9 cellular contexts compared by ENCODE assay signal in the genomic region with DNA sequence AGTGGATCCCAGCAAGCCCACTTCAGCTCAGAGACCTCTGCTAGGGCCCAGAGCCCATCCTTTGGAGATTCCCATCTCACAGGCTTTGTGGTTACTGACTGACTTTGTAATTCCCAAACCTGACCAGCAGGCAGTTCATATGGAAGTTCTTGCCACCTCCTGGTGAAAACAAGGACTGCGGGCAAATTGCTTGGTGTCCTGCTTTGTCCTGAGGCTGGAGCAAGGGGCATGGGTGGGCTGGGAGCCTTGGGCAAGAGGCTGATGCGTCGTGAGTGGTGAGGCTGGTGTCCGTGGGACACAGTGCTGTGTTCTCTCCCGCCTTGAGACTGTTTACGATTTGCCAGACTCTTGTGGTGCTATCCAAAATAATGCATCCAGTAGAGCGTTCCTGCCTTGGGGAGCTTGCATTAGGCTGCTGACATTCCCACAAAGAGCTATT.
A peak's percentile ranks its signal among the peaks of the same experiment; 100 is the strongest.
DNase-seq lines count a peak whose midpoint lies in the region; ATAC-seq and TF ChIP-seq lines count a peak whose summit lies in the region.
"Had no signal": no experiment of that assay in that cellular context is flagged by ENCODE, and none has a peak within 500 bp of the region (broad histone marks: within the 10 kb centered on the region; RNA-seq: fewer than 3 reads in every experiment).

No MANE protein-coding gene starts in this region.

- POLR2A ChIA-PET in activated CD4-positive, alpha-beta T cell treated with anti-CD3 and anti-CD28 coated beads for 36 hours (lab: Charles Lee), result no interaction called here

- DNase-seq in activated CD4-positive, alpha-beta T cell treated with anti-CD3 and anti-CD28 coated beads for 36 hours, result peak; percentile 37
- DNase-seq in activated CD4-positive, alpha-beta T cell treated with anti-CD3 and anti-CD28 coated beads, Interleukin-2, amount 50 U/mL, for 1 hour, result no peak
- DNase-seq in NCI-H2227 treated with DMSO at 0.1 percent for 48 hours (lab: John Stamatoyannopoulos, UW), result peak; percentile 30
- no peak for DNase-seq in breast epithelium (ENCODE audit: low spot score in 2 of 2)
- DNase-seq in upper lobe of left lung, result peak in 1 of 2 donors; percentile 59
- no peak for DNase-seq in inferior parietal cortex (ENCODE audit: extremely low spot score)

- WGBS in upper lobe of left lung, 2 donors, result 77 to 88% methylated on average over 2 to 7 of the region's 7 CpGs

- H3K27me3 Mint-ChIP-seq in activated CD4-positive, alpha-beta T cell treated with anti-CD3 and anti-CD28 coated beads for 36 hours, result no peaks in the 10 kb centered on the region
- H3K27me3 Mint-ChIP-seq: activated naive CD4-positive, alpha-beta T cell treated with anti-CD3 and anti-CD28 coated beads, Interleukin-2, amount 50 U/mL, for 24 hours had no signal

- H3K27ac ChIP-seq in breast epithelium (peak overlapping the region; percentile 87 to 88), layer of hippocampus (ENCODE audit: low read depth, low read length) (peak overlapping the region; percentile 64), upper lobe of left lung (peak overlapping the region; percentile 88 to 96 (median 94))

- H3K36me3 ChIP-seq in breast epithelium (no peaks in the 10 kb centered on the region), upper lobe of left lung (no peaks in the 10 kb centered on the region)

- peaks cover 50% of the 10 kb centered on the region for H3K4me1 Mint-ChIP-seq in activated CD4-positive, alpha-beta T cell treated with anti-CD3 and anti-CD28 coated beads for 36 hours

- H3K27me3 ChIP-seq in breast epithelium, result no peaks in the 10 kb centered on the region
- H3K27me3 ChIP-seq in layer of hippocampus (ENCODE audit: control insufficient read depth, insufficient read depth, low read length), result no peaks in the 10 kb centered on the region
- no peaks in the 10 kb centered on the region for H3K27me3 ChIP-seq in upper lobe of left lung

- TF ChIP-seq CTCF in breast epithelium (IDR thresholded peaks at IDR 0.05), result peak; percentile 41 to 70 (median 63)
- TF ChIP-seq CTCF in upper lobe of left lung (IDR thresholded peaks at IDR 0.05), result peak; percentile 51 to 77 (median 68)

- intact Hi-C loops in activated CD4-positive, alpha-beta T cell treated with anti-CD3 and anti-CD28 coated beads for 36 hours (cut with DNase I, micrococcal nuclease), result loop anchor here in 1 of 2 experiments (10.0 kb wide), 1 partner anchor 108 kb away; the partner anchor contains the start of gene IRF2BPL
- intact Hi-C loops in breast epithelium (cut with DNase I; ENCODE audit: low total_unique reads), result loop anchor here (1.0 to 10.0 kb wide), 2 partner anchors 109 to 138 kb away; no protein-coding TSS in a partner anchor

- H3K4me1 ChIP-seq in breast epithelium (peaks cover 24 to 40% of the 10 kb centered on the region in 2 donors), upper lobe of left lung (peaks cover 59 to 71% (median 61%) of the 10 kb centered on the region in 4 donors)

- H3K36me3 Mint-ChIP-seq in activated CD4-positive, alpha-beta T cell treated with anti-CD3 and anti-CD28 coated beads for 36 hours (ENCODE audit: low read depth), result no peaks in the 10 kb centered on the region
- H3K36me3 Mint-ChIP-seq: activated naive CD4-positive, alpha-beta T cell treated with anti-CD3 and anti-CD28 coated beads, Interleukin-2, amount 50 U/mL, for 24 hours had no signal

- no peaks in the 10 kb centered on the region for H3K9me3 ChIP-seq in breast epithelium
- H3K9me3 ChIP-seq in upper lobe of left lung, result no peaks in the 10 kb centered on the region

- H3K9me3 Mint-ChIP-seq in activated CD4-positive, alpha-beta T cell treated with anti-CD3 and anti-CD28 coated beads for 36 hours (ENCODE audit: low read depth), result no peaks in the 10 kb centered on the region
- H3K9me3 Mint-ChIP-seq: activated naive CD4-positive, alpha-beta T cell treated with anti-CD3 and anti-CD28 coated beads, Interleukin-2, amount 50 U/mL, for 24 hours had no signal

- CTCF ChIA-PET in activated CD4-positive, alpha-beta T cell treated with anti-CD3 and anti-CD28 coated beads for 36 hours (lab: Charles Lee), result interaction anchor here (0.6 to 5.1 kb wide), 17 partner anchors 12 to 576 kb away, joined by 3 to 33 read pairs (median 4); no protein-coding TSS in a partner anchor

- no peak overlapping the region for H3K4me3 ChIP-seq in breast epithelium
- H3K4me3 ChIP-seq in upper lobe of left lung, result no peak overlapping the region

- TF ChIP-seq POLR2A in breast epithelium (IDR thresholded peaks at IDR 0.05) (no peak), upper lobe of left lung (IDR thresholded peaks at IDR 0.05) (no peak)

- H3K4me3 Mint-ChIP-seq in activated CD4-positive, alpha-beta T cell treated with anti-CD3 and anti-CD28 coated beads for 36 hours, result no peak overlapping the region
- H3K4me3 Mint-ChIP-seq: activated naive CD4-positive, alpha-beta T cell treated with anti-CD3 and anti-CD28 coated beads, Interleukin-2, amount 50 U/mL, for 24 hours had no signal

- no peak for TF ChIP-seq EP300 in upper lobe of left lung (IDR thresholded peaks at IDR 0.05)

- no peak for ATAC-seq in activated CD4-positive, alpha-beta T cell treated with anti-CD3 and anti-CD28 coated beads for 36 hours
- ATAC-seq in upper lobe of left lung (ENCODE audit: low FRiP score in 2 of 2) (no peak), GM18519 (IDR thresholded peaks at IDR 0.05; ENCODE audit: low FRiP score, unreplicated experiment) (no peak)

- no peak overlapping the region for H3K27ac Mint-ChIP-seq in activated CD4-positive, alpha-beta T cell treated with anti-CD3 and anti-CD28 coated beads for 36 hours
- H3K27ac Mint-ChIP-seq: activated naive CD4-positive, alpha-beta T cell treated with anti-CD3 and anti-CD28 coated beads, Interleukin-2, amount 50 U/mL, for 24 hours had no signal

Comparison
In these comparisons a context has a peak if more than half of its experiments do, and no peak if none do; other contexts are left out.
1. DNase-seq: peak in activated CD4-positive, alpha-beta T cell treated with anti-CD3 and anti-CD28 coated beads for 36 hours (single experiment) and NCI-H2227 treated with DMSO at 0.1 percent for 48 hours (single experiment); none in activated CD4-positive, alpha-beta T cell treated with anti-CD3 and anti-CD28 coated beads, Interleukin-2, amount 50 U/mL, for 1 hour (single experiment), breast epithelium (0 of 2) and inferior parietal cortex (single experiment).
2. Peak in every context shown above with its lines, with median percentiles within 50 percentile points of each other: H3K27ac ChIP-seq.